In genomic region chrX:20410540-20410939, GRCh38 we compare ENCODE assay signal across 33 cellular contexts.
"Had no signal": no experiment of that assay in that cellular context is flagged by ENCODE, and none has a peak within 500 bp of the region (broad histone marks: within the 10 kb centered on the region; RNA-seq: fewer than 3 reads in every experiment).

No MANE protein-coding gene starts in this region.

- H3K9me3 Mint-ChIP-seq: activated B cell treated with CpG ODN at 0.5 μM for 24 hours; activated naive CD4-positive, alpha-beta T cell treated with anti-CD3 and anti-CD28 coated beads for 36 hours; activated T-cell treated with anti-CD3 and anti-CD28 coated beads, Interleukin-2, amount 50 U/mL, for 4 hours; activated T-cell treated with anti-CD3 and anti-CD28 coated beads, Interleukin-2, amount 50 U/mL, for 72 hours; activated T-helper 17 cell treated with anti-CD3 and anti-CD28 coated beads, Interleukin-2, amount 50 U/mL, for 72 hours; T-helper 2 cell treated with Interferon-gamma antibody and Interleukin-4, amounts not matched to agents 5 μg/mL and 100 μg/mL, for 36 hours had no signal

- H3K36me3 ChIP-seq: adrenal gland, brain microvascular endothelial cell, breast epithelium had no signal

- H3K4me3 Mint-ChIP-seq: activated B cell treated with CpG ODN at 0.5 μM for 24 hours; activated CD4-positive, alpha-beta T cell treated with anti-CD3 and anti-CD28 coated beads, Interleukin-2, amount 10 ng/mL, durations not matched to agents 24 days and 14 days; activated CD8-positive, alpha-beta T cell treated with anti-CD3 and anti-CD28 coated beads for 36 hours; activated naive CD4-positive, alpha-beta T cell treated with anti-CD3 and anti-CD28 coated beads for 36 hours; activated naive CD8-positive, alpha-beta T cell treated with anti-CD3 and anti-CD28 coated beads for 36 hours; activated T-cell treated with anti-CD3 and anti-CD28 coated beads, Interleukin-2, amount 50 U/mL, for 4 hours; activated T-cell treated with anti-CD3 and anti-CD28 coated beads, Interleukin-2, amount 50 U/mL, for 72 hours; activated T-helper 1 cell treated with anti-CD3 and anti-CD28 coated beads, Interleukin-12 subunit alpha, Interleukin-12 subunit beta, Interleukin-2, Interleukin-4 antibody, amounts not matched to agents 30 ng/mL and 10 ng/mL and 1 ng/mL, durations not matched to agents 14 hours and 24 hours and 36 hours; activated T-helper 17 cell treated with anti-CD3 and anti-CD28 coated beads, Interleukin-2, amount 50 U/mL, for 72 hours; T-helper 2 cell treated with Interferon-gamma antibody and Interleukin-4, amounts not matched to agents 5 μg/mL and 100 μg/mL, for 36 hours had no signal

- H3K27ac Mint-ChIP-seq: activated B cell treated with CpG ODN at 0.5 μM for 24 hours; activated CD4-positive, alpha-beta T cell treated with anti-CD3 and anti-CD28 coated beads, Interleukin-2, amount 10 ng/mL, durations not matched to agents 24 days and 14 days; activated CD8-positive, alpha-beta T cell treated with anti-CD3 and anti-CD28 coated beads for 36 hours; activated naive CD4-positive, alpha-beta T cell treated with anti-CD3 and anti-CD28 coated beads for 36 hours; activated naive CD4-positive, alpha-beta T cell treated with anti-CD3 and anti-CD28 coated beads, Interleukin-2, amount 50 U/mL, for 72 hours; activated naive CD8-positive, alpha-beta T cell treated with anti-CD3 and anti-CD28 coated beads for 36 hours; activated T-cell treated with anti-CD3 and anti-CD28 coated beads, Interleukin-2, amount 50 U/mL, for 72 hours; activated T-helper 1 cell treated with anti-CD3 and anti-CD28 coated beads, Interleukin-12 subunit alpha, Interleukin-12 subunit beta, Interleukin-2, Interleukin-4 antibody, amounts not matched to agents 30 ng/mL and 10 ng/mL and 1 ng/mL, durations not matched to agents 14 hours and 24 hours and 36 hours; activated T-helper 17 cell treated with anti-CD3 and anti-CD28 coated beads, Interleukin-2, amount 50 U/mL, for 72 hours; T-helper 2 cell treated with Interferon-gamma antibody and Interleukin-4, amounts not matched to agents 5 μg/mL and 100 μg/mL, for 36 hours had no signal

- H3K27me3 ChIP-seq: body of pancreas, brain microvascular endothelial cell had no signal

- ATAC-seq: activated CD8-positive, alpha-beta T cell treated with anti-CD3 and anti-CD28 coated beads for 36 hours; activated naive CD4-positive, alpha-beta T cell treated with anti-CD3 and anti-CD28 coated beads, Interleukin-2, amount 50 U/mL, for 72 hours; activated T-cell treated with anti-CD3 and anti-CD28 coated beads, Interleukin-2, amount 50 U/mL, for 4 hours; activated T-cell treated with anti-CD3 and anti-CD28 coated beads, Interleukin-2, amount 50 U/mL, for 72 hours; activated T-helper 17 cell treated with anti-CD3 and anti-CD28 coated beads, Interleukin-2, amount 50 U/mL, for 72 hours; body of pancreas; T-cell had no signal

- H3K27ac ChIP-seq: adrenal gland, body of pancreas, brain microvascular endothelial cell, breast epithelium, VCaP had no signal

- H3K36me3 Mint-ChIP-seq: T-cell had no signal

- H3K4me3 ChIP-seq: adrenal gland, body of pancreas, breast epithelium had no signal

- DNase-seq: activated B cell treated with CpG ODN at 0.5 μM for 24 hours; activated CD4-positive, alpha-beta T cell treated with anti-CD3 and anti-CD28 coated beads for 4 hours; activated CD4-positive, alpha-beta T cell treated with anti-CD3 and anti-CD28 coated beads, Interleukin-2, amount 10 ng/mL, durations not matched to agents 24 days and 14 days; activated CD4-positive, alpha-beta T cell treated with anti-CD3 and anti-CD28 coated beads, Interleukin-2, amount 50 U/mL, for 1 hour; activated CD4-positive, alpha-beta T cell treated with anti-CD3 and anti-CD28 coated beads, Interleukin-2, amount 50 U/mL, for 4 hours; activated CD4-positive, CD25-positive, alpha-beta regulatory T cell treated with anti-CD3 and anti-CD28 coated beads, Interleukin-2, amount 50 U/mL, for 72 hours; activated CD8-positive, alpha-beta memory T cell treated with anti-CD3 and anti-CD28 coated beads, Interleukin-2, amount 50 U/mL, for 4 hours; activated CD8-positive, alpha-beta T cell treated with anti-CD3 and anti-CD28 coated beads for 36 hours; activated effector memory CD4-positive, alpha-beta T cell treated with anti-CD3 and anti-CD28 coated beads, Interleukin-2, amount 50 U/mL, for 16 hours; activated gamma-delta T cell treated with Interleukin-2 at 50 U/mL for 16 hours; activated naive CD4-positive, alpha-beta T cell; activated naive CD4-positive, alpha-beta T cell treated with anti-CD3 and anti-CD28 coated beads for 36 hours; activated naive CD4-positive, alpha-beta T cell treated with anti-CD3 and anti-CD28 coated beads, Interleukin-2, amount 50 U/mL, for 16 hours; activated naive CD8-positive, alpha-beta T cell treated with anti-CD3 and anti-CD28 coated beads for 36 hours; activated T-cell treated with anti-CD3 and anti-CD28 coated beads for 4 hours; activated T-cell treated with anti-CD3 and anti-CD28 coated beads, Interleukin-2, amount 50 U/mL, for 1 hour; activated T-cell treated with anti-CD3 and anti-CD28 coated beads, Interleukin-2, amount 50 U/mL, for 4 hours; activated T-cell treated with anti-CD3 and anti-CD28 coated beads, Interleukin-2, amount 50 U/mL, for 72 hours; adrenal gland; amniotic stem cell; aorta; body of pancreas; brain microvascular endothelial cell; central memory CD4-positive, alpha-beta T cell; T-cell; T-helper 2 cell; T-helper 9 cell had no signal

- H3K4me1 ChIP-seq: adrenal gland, body of pancreas, breast epithelium had no signal

- H3K27me3 Mint-ChIP-seq: activated B cell treated with CpG ODN at 0.5 μM for 24 hours; activated CD4-positive, alpha-beta T cell treated with anti-CD3 and anti-CD28 coated beads, Interleukin-2, amount 10 ng/mL, durations not matched to agents 24 days and 14 days; activated CD8-positive, alpha-beta T cell treated with anti-CD3 and anti-CD28 coated beads for 36 hours; activated naive CD8-positive, alpha-beta T cell treated with anti-CD3 and anti-CD28 coated beads for 36 hours; activated T-helper 17 cell treated with anti-CD3 and anti-CD28 coated beads, Interleukin-2, amount 50 U/mL, for 72 hours; T-cell had no signal

- H3K9me3 ChIP-seq: adrenal gland, body of pancreas, breast epithelium had no signal
